In the genomic region with DNA sequence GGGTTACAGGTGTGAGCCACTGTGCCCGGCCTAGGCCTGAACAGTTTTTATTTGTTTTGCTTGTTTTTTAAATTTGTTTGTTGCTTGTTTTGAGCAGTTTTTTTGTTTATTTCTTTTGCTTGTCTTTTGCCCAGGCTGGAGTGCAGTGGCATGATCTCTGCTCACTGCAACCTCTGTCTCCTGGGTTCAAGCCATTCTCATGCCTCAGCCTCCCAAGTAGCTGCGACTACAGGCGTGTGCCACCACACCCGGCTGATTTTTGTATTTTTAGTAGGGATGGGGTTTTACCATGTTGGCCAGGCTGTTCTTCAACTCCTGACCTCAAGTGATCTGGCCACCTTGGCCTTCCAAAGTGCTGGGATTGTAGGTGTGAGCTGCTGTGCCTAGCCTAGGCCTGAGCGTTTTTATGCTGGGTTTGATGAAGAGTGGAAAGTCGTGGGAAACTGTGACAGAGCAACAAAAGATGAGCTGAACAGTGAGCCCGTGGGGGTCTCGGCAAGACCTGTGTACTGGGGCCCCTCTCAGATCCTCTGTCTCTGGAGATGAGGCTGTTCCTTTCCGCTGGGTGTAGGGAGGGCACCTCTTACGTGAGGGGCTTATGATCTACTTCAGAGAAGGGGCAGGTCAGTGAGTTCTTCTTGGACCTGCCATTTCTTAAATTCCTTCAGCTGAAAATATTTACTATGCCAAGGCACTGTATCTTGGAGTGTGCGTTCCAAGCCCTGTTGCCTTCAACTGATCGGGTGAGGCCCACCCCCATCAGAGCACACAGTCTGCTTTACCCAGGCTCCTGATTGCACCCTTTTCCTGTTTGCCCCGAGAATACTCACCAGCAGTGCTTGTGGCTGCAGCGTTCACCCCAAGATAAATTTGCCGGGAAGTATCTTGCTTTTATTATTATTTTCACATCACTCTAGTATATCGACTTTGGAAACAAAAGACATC, we compare ENCODE assay signal across 1 cellular context.
TF ChIP-seq lines count a peak whose summit lies in the region.

No MANE protein-coding gene starts in this region.

TF ChIP-seq in HepG2, 621 proteins besides CTCF, POLR2A, EP300 and RAD21:
- TF ChIP-seq SPEN (CRISPR knock-in tag; IDR thresholded peaks at IDR 0.05; ENCODE audit: low read depth) (no peak), HOXA7 (CRISPR knock-in tag; IDR thresholded peaks at IDR 0.05) (no peak), ZNF12 (CRISPR knock-in tag; IDR thresholded peaks at IDR 0.05) (no peak), SOX5 (CRISPR knock-in tag; IDR thresholded peaks at IDR 0.05; ENCODE audit: borderline replicate concordance) (no peak), CENPT (CRISPR knock-in tag; IDR thresholded peaks at IDR 0.05; ENCODE audit: low read depth) (no peak), CHCHD3 (CRISPR knock-in tag; IDR thresholded peaks at IDR 0.05) (no peak), ZNF460 (CRISPR knock-in tag; IDR thresholded peaks at IDR 0.05; ENCODE audit: borderline replicate concordance) (peak; percentile 62; the same call in 1 of the 2 replicates), SIN3B (IDR thresholded peaks at IDR 0.05; ENCODE audit: low read length) (no peak), SMAD1 (CRISPR knock-in tag; IDR thresholded peaks at IDR 0.05; ENCODE audit: borderline replicate concordance, low read depth) (no peak), AGO1 (IDR thresholded peaks at IDR 0.05; ENCODE audit: low read depth, low read length, poor library complexity, severe bottlenecking) (peak; percentile 11), ZNF607 (CRISPR knock-in tag; IDR thresholded peaks at IDR 0.05; ENCODE audit: borderline replicate concordance) (no peak), ZNF263 (CRISPR knock-in tag; IDR thresholded peaks at IDR 0.05) (no peak), KDM5A (IDR thresholded peaks at IDR 0.05; ENCODE audit: borderline replicate concordance, low read length) (no peak), HOXA3 (CRISPR knock-in tag; IDR thresholded peaks at IDR 0.05) (0 out of 2 replicates have a peak, but pooled peaks have one; percentile 18), FOXK2 (IDR thresholded peaks at IDR 0.05) (no peak), ZFP90 (CRISPR knock-in tag; IDR thresholded peaks at IDR 0.05; ENCODE audit: borderline replicate concordance) (0 out of 2 replicates have a peak, but pooled peaks have one; percentile 35), RBM22 (optimal IDR thresholded peaks at IDR 0.05; ENCODE audit: low read length) (peak; percentile 89), ZBTB38 (CRISPR knock-in tag; IDR thresholded peaks at IDR 0.05) (peak; percentile 16; the same call in 1 of the 2 replicates)
- TF ChIP-seq, protein P1, sequence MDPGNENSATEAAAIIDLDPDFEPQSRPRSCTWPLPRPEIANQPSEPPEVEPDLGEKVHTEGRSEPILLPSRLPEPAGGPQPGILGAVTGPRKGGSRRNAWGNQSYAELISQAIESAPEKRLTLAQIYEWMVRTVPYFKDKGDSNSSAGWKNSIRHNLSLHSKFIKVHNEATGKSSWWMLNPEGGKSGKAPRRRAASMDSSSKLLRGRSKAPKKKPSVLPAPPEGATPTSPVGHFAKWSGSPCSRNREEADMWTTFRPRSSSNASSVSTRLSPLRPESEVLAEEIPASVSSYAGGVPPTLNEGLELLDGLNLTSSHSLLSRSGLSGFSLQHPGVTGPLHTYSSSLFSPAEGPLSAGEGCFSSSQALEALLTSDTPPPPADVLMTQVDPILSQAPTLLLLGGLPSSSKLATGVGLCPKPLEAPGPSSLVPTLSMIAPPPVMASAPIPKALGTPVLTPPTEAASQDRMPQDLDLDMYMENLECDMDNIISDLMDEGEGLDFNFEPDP (CRISPR knock-in tag; conservative IDR thresholded peaks at IDR 0.05): no peak
- TF ChIP-seq, protein P2, sequence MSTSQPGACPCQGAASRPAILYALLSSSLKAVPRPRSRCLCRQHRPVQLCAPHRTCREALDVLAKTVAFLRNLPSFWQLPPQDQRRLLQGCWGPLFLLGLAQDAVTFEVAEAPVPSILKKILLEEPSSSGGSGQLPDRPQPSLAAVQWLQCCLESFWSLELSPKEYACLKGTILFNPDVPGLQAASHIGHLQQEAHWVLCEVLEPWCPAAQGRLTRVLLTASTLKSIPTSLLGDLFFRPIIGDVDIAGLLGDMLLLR (CRISPR knock-in tag; IDR thresholded peaks at IDR 0.05): 0 out of 2 replicates have a peak, but pooled peaks have one; percentile 42
- TF ChIP-seq, protein P3, sequence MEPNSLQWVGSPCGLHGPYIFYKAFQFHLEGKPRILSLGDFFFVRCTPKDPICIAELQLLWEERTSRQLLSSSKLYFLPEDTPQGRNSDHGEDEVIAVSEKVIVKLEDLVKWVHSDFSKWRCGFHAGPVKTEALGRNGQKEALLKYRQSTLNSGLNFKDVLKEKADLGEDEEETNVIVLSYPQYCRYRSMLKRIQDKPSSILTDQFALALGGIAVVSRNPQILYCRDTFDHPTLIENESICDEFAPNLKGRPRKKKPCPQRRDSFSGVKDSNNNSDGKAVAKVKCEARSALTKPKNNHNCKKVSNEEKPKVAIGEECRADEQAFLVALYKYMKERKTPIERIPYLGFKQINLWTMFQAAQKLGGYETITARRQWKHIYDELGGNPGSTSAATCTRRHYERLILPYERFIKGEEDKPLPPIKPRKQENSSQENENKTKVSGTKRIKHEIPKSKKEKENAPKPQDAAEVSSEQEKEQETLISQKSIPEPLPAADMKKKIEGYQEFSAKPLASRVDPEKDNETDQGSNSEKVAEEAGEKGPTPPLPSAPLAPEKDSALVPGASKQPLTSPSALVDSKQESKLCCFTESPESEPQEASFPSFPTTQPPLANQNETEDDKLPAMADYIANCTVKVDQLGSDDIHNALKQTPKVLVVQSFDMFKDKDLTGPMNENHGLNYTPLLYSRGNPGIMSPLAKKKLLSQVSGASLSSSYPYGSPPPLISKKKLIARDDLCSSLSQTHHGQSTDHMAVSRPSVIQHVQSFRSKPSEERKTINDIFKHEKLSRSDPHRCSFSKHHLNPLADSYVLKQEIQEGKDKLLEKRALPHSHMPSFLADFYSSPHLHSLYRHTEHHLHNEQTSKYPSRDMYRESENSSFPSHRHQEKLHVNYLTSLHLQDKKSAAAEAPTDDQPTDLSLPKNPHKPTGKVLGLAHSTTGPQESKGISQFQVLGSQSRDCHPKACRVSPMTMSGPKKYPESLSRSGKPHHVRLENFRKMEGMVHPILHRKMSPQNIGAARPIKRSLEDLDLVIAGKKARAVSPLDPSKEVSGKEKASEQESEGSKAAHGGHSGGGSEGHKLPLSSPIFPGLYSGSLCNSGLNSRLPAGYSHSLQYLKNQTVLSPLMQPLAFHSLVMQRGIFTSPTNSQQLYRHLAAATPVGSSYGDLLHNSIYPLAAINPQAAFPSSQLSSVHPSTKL (CRISPR knock-in tag; IDR thresholded peaks at IDR 0.05): no peak
- TF ChIP-seq, protein P4, sequence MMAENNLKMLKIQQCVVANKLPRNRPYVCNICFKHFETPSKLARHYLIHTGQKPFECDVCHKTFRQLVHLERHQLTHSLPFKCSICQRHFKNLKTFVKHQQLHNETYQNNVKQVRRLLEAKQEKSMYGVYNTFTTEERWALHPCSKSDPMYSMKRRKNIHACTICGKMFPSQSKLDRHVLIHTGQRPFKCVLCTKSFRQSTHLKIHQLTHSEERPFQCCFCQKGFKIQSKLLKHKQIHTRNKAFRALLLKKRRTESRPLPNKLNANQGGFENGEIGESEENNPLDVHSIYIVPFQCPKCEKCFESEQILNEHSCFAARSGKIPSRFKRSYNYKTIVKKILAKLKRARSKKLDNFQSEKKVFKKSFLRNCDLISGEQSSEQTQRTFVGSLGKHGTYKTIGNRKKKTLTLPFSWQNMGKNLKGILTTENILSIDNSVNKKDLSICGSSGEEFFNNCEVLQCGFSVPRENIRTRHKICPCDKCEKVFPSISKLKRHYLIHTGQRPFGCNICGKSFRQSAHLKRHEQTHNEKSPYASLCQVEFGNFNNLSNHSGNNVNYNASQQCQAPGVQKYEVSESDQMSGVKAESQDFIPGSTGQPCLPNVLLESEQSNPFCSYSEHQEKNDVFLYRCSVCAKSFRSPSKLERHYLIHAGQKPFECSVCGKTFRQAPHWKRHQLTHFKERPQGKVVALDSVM (CRISPR knock-in tag; IDR thresholded peaks at IDR 0.05): 0 out of 2 replicates have a peak, but pooled peaks have one; percentile 5
- TF ChIP-seq, protein P5, sequence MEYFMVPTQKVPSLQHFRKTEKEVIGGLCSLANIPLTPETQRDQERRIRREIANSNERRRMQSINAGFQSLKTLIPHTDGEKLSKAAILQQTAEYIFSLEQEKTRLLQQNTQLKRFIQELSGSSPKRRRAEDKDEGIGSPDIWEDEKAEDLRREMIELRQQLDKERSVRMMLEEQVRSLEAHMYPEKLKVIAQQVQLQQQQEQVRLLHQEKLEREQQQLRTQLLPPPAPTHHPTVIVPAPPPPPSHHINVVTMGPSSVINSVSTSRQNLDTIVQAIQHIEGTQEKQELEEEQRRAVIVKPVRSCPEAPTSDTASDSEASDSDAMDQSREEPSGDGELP (IDR thresholded peaks at IDR 0.05; ENCODE audit: borderline replicate concordance, low read depth): no peak
- TF ChIP-seq, protein P6, sequence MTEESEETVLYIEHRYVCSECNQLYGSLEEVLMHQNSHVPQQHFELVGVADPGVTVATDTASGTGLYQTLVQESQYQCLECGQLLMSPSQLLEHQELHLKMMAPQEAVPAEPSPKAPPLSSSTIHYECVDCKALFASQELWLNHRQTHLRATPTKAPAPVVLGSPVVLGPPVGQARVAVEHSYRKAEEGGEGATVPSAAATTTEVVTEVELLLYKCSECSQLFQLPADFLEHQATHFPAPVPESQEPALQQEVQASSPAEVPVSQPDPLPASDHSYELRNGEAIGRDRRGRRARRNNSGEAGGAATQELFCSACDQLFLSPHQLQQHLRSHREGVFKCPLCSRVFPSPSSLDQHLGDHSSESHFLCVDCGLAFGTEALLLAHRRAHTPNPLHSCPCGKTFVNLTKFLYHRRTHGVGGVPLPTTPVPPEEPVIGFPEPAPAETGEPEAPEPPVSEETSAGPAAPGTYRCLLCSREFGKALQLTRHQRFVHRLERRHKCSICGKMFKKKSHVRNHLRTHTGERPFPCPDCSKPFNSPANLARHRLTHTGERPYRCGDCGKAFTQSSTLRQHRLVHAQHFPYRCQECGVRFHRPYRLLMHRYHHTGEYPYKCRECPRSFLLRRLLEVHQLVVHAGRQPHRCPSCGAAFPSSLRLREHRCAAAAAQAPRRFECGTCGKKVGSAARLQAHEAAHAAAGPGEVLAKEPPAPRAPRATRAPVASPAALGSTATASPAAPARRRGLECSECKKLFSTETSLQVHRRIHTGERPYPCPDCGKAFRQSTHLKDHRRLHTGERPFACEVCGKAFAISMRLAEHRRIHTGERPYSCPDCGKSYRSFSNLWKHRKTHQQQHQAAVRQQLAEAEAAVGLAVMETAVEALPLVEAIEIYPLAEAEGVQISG (CRISPR knock-in tag; IDR thresholded peaks at IDR 0.05): 0 out of 2 replicates have a peak, but pooled peaks have one; percentile 19
